Comparison of ENCODE assay signal across 7 cellular contexts in the genomic region with DNA sequence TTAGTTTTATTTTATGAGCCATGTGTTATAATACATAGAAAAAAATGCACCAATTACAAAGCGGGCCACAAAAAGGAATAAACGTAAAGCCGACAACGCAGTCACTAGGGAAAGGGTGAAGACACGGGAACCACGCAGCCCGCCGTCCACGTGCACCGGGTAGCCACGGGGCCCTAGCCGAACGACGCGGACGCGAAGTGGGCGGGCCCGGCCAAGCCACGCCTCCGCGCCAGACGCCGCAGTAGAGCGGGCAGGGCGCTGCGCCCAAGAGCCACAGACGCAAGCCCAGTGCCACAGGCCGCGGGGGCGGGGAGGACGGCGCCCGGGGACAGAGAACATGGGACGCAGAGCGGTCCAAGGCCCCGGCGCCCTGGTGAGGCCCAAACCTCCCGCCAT.
DNase-seq lines count a peak whose midpoint lies in the region; ATAC-seq lines count a peak whose summit lies in the region.

DUSP28 (plus strand) TSS at position 274 of the 396 bp plus-strand sequence. CDS start 328 bp downstream, outside the sequence.

- DNase-seq in NCI-H1694 (lab: John Stamatoyannopoulos, UW) (peak; percentile 58), T1000 (lab: John Stamatoyannopoulos, UW) (peak; percentile 69), astrocyte of the hippocampus (ENCODE audit: low read depth, low spot score) (peak; percentile 94), iPS DF 6.9 (ENCODE audit: low read depth, low spot score) (no peak), skeletal muscle cell (ENCODE audit: low read depth) (peak; percentile 52)

- no peaks in the 10 kb centered on the region; the same call in 1 of the 2 replicates for H3K27me3 ChIP-seq in iPS DF 6.9 (ENCODE audit: control insufficient read depth, insufficient read depth, low read length)

- H3K27ac ChIP-seq in iPS DF 6.9 (ENCODE audit: low read length) = no peak within 1 kb of the TSS

- peak; percentile 62 for ATAC-seq in GM18502 (IDR thresholded peaks at IDR 0.05; ENCODE audit: poor library complexity, unreplicated experiment)
- ATAC-seq in HG02798 (IDR thresholded peaks at IDR 0.05; ENCODE audit: poor library complexity, unreplicated experiment) = peak; percentile 62

- no peaks in the 10 kb centered on the region for H3K36me3 ChIP-seq in iPS DF 6.9 (ENCODE audit: control insufficient read depth, insufficient read depth, low read length)

- H3K4me3 ChIP-seq in iPS DF 6.9 (ENCODE audit: low read length) (peak within 1 kb of the TSS; percentile 74; the same call in 1 of the 2 replicates), skeletal muscle cell (ENCODE audit: low read depth, low read length) (peak within 1 kb of the TSS; percentile 77)

- WGBS in iPS DF 6.9 (ENCODE audit: insufficient coverage, insufficient read length) = no CpG with 5 or more reads among the region's 39 CpGs

- no peaks in the 10 kb centered on the region for H3K9me3 ChIP-seq in iPS DF 6.9 (ENCODE audit: control insufficient read depth, insufficient read depth, low read length)

- H3K4me1 ChIP-seq in iPS DF 6.9 (ENCODE audit: control insufficient read depth, insufficient read depth, low read length) = no peaks in the 10 kb centered on the region; the same call in 1 of the 2 replicates
